ENCODE assay signal across 8 cellular contexts in the genomic region with DNA sequence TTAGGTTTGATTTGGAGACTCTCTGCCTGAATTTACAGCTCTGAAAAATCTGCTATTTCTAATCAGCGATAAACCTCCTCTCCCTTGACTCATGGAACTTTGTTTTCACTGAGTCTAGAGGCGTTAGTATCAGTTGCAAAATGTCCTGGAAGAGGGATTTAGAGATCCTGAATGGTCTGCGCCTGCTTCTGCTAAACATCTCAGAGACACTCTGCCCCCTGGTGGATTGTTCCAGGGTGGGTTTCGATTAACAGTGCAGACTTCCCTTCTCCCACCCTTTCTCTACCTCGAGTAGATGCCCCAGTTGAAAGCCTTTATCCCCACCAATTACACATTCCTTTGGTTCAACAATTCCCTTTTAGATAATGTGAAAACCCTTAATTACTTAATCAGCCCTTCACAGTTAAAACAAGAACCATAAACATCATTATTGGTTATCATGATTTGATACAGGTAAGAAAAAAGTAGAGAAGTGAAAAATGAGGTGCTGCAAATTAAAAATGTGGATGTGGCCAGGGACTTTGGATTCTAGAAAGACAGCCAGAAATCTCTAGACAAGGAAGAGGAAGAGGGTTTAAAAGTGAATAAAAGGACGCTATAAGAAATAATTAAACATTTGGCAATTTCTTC.
DNase-seq lines count a peak whose midpoint lies in the region; ATAC-seq and TF ChIP-seq lines count a peak whose summit lies in the region.

No MANE protein-coding gene starts in this region.

- no peaks in the 10 kb centered on the region for H3K4me1 ChIP-seq in OCI-LY1 (ENCODE audit: insufficient read depth, low read length, severe bottlenecking)

- H2AFZ ChIP-seq in OCI-LY1 (ENCODE audit: low read length) = no peak overlapping the region

- no peaks in the 10 kb centered on the region for H3K79me2 ChIP-seq in OCI-LY1 (ENCODE audit: insufficient read depth, low read length)

- no peak overlapping the region for H3K9ac ChIP-seq in OCI-LY1 (ENCODE audit: low read length)

- no peaks in the 10 kb centered on the region for H4K20me1 ChIP-seq in OCI-LY1 (ENCODE audit: insufficient read depth, low read length)

- in situ Hi-C loops in T47D (cut with HindIII; ENCODE audit: low pct_unique_long_range_greater_than_20kb, low sequenced_read_pairs) = no loop called here

- no peak overlapping the region for H3K4me3 ChIP-seq in OCI-LY1 (ENCODE audit: low read depth, low read length, poor library complexity, severe bottlenecking)

- H3K27me3 ChIP-seq in OCI-LY1 (ENCODE audit: insufficient read depth, low read length) = no peaks in the 10 kb centered on the region

- DNase-seq in DMS153 treated with DMSO at 0.1 percent for 48 hours (lab: John Stamatoyannopoulos, UW; ENCODE audit: unreplicated experiment) (peak; percentile 61), T47D (ENCODE audit: low read depth in 1 of 2, low spot score in 1 of 2) (peak; percentile 24 to 67), kidney tubule cell (ENCODE audit: low spot score) (peak; percentile 65), stromal cell of bone marrow (ENCODE audit: low read depth) (peak; percentile 80), cerebellar nuclear complex (lab: John Stamatoyannopoulos, UW) (no peak)

- no peaks in the 10 kb centered on the region for H3F3A ChIP-seq in OCI-LY1 (ENCODE audit: insufficient read depth, low read length)

- H3K36me3 ChIP-seq in OCI-LY1 (ENCODE audit: insufficient read depth, low read length) = no peaks in the 10 kb centered on the region

- H3K4me2 ChIP-seq in OCI-LY1 (ENCODE audit: low read length) = no peak overlapping the region

- H3K9me2 ChIP-seq in OCI-LY1 (ENCODE audit: low read depth, low read length) = no peaks in the 10 kb centered on the region

- ATAC-seq in GM19043 (IDR thresholded peaks at IDR 0.05; ENCODE audit: low read depth, unreplicated experiment) (peak; percentile 74), HG03378 (IDR thresholded peaks at IDR 0.05; ENCODE audit: unreplicated experiment) (peak; percentile 81)

- H3K9me3 ChIP-seq in OCI-LY1 (ENCODE audit: low read length) = no peaks in the 10 kb centered on the region

- no peak overlapping the region for H3K27ac ChIP-seq in OCI-LY1 (ENCODE audit: low read depth, low read length, poor library complexity, severe bottlenecking)

- peak; percentile 66 for TF ChIP-seq CTCF in OCI-LY1 (IDR thresholded peaks at IDR 0.05; ENCODE audit: low read length)

Comparison
In these comparisons a context has a peak if more than half of its experiments do, and no peak if none do; other contexts are left out.
1. DNase-seq: peak in DMS153 treated with DMSO at 0.1 percent for 48 hours (single experiment), T47D (2 of 2), kidney tubule cell (single experiment) and stromal cell of bone marrow (single experiment); none in cerebellar nuclear complex (0 of 2).